In genomic region chr3:129118745-129119144, GRCh38 we compare ENCODE assay signal across 11 cellular contexts. TPM values are rescaled to one million over a fixed set of nuclear protein-coding genes. Genes with fewer than 3 reads are reported as not detected.
DNase-seq lines count a peak whose midpoint lies in the region; ATAC-seq and TF ChIP-seq lines count a peak whose summit lies in the region.
"Had no signal": no experiment of that assay in that cellular context is flagged by ENCODE, and none has a peak within 500 bp of the region (broad histone marks: within the 10 kb centered on the region; RNA-seq: fewer than 3 reads in every experiment).

No MANE protein-coding gene starts in this region.

- no TSS peak for BruUV-seq in PC-3 (replicated peaks; lab: Mats Ljungman, UMichigan)

- no peaks in the 10 kb centered on the region for H3K27me3 Mint-ChIP-seq in activated naive CD8-positive, alpha-beta T cell
- H3K27me3 Mint-ChIP-seq: memory B cell had no signal

- POLR2A ChIA-PET in PC-3 (lab: Charles Lee; ENCODE audit: unreplicated experiment): interaction anchor here (0.6 kb wide), 1 partner anchor 135 kb away, joined by 3 read pairs; no protein-coding TSS in a partner anchor

- H3K27me3 ChIP-seq in ACC112 (ENCODE audit: insufficient read depth, low read length) (no peaks in the 10 kb centered on the region), PC-3 (ENCODE audit: low read length) (no peaks in the 10 kb centered on the region), lower lobe of right lung (ENCODE audit: low read depth) (no peaks in the 10 kb centered on the region), SJCRH30 (no peaks in the 10 kb centered on the region), osteoblast (ENCODE audit: insufficient read depth, low read length) (no peaks in the 10 kb centered on the region)
- H3K27me3 ChIP-seq: dorsolateral prefrontal cortex had no signal

- H3K4me2 ChIP-seq in PC-3 (ENCODE audit: low read length) (peak overlapping the region; percentile 87), osteoblast (ENCODE audit: insufficient read depth, low read length) (no peak overlapping the region)

- TF ChIP-seq CTCF in PC-3 (conservative IDR thresholded peaks at IDR 0.05; ENCODE audit: low read depth, low read length) (no peak), lower lobe of right lung (IDR thresholded peaks at IDR 0.05) (no peak), osteoblast (IDR thresholded peaks at IDR 0.05; ENCODE audit: extremely low read depth, low read depth, low read length) (no peak)

- H2AFZ ChIP-seq in ACC112 (ENCODE audit: low read length, unreplicated experiment) (no peak overlapping the region), PC-3 (ENCODE audit: low read length) (no peak overlapping the region), osteoblast (ENCODE audit: low read length) (no peak overlapping the region)

- peaks cover 12% of the 10 kb centered on the region for H3K36me3 Mint-ChIP-seq in activated naive CD8-positive, alpha-beta T cell

- 0 out of 2 replicates have a peak overlapping the region, but pooled peaks have one; percentile 91 for H3K4me3 ChIP-seq in ACC112 (ENCODE audit: low read depth, low read length)
- peak overlapping the region; percentile 75; the same call in 1 of the 2 replicates for H3K4me3 ChIP-seq in PC-3 (ENCODE audit: low read length)
- H3K4me3 ChIP-seq in lower lobe of right lung: peak overlapping the region; percentile 89
- H3K4me3 ChIP-seq in SJCRH30: no peak overlapping the region
- no peak overlapping the region for H3K4me3 ChIP-seq in osteoblast (ENCODE audit: insufficient read depth, low read length)

- H3F3A ChIP-seq in PC-3 (ENCODE audit: low read length, unreplicated experiment): no peaks in the 10 kb centered on the region

- H3K27ac Mint-ChIP-seq in activated naive CD8-positive, alpha-beta T cell: peak overlapping the region; percentile 100
- H3K27ac Mint-ChIP-seq: memory B cell had no signal

- H3K9me3 Mint-ChIP-seq in activated naive CD8-positive, alpha-beta T cell (ENCODE audit: low read depth): no peaks in the 10 kb centered on the region
- H3K9me3 Mint-ChIP-seq: memory B cell had no signal

- no peaks in the 10 kb centered on the region for H3K9me2 ChIP-seq in PC-3 (replicated peaks; ENCODE audit: low read length)

- CTCF ChIA-PET in PC-3 (lab: Charles Lee): no interaction called here

- H3K9me3 ChIP-seq in PC-3 (ENCODE audit: low read length) (no peaks in the 10 kb centered on the region), lower lobe of right lung (no peaks in the 10 kb centered on the region), SJCRH30 (replicated peaks) (no peaks in the 10 kb centered on the region), osteoblast (ENCODE audit: low read depth, low read length) (no peaks in the 10 kb centered on the region)

- intact Hi-C loops in PC-3 (cut with micrococcal nuclease): no loop called here
- intact Hi-C loops in lower lobe of right lung (cut with DNase I): no loop called here

- H3K4me1 Mint-ChIP-seq in activated naive CD8-positive, alpha-beta T cell (ENCODE audit: low read depth): peaks cover 60% of the 10 kb centered on the region

- H4K20me1 ChIP-seq in PC-3 (ENCODE audit: low read length): no peaks in the 10 kb centered on the region
- H4K20me1 ChIP-seq in osteoblast (ENCODE audit: insufficient read depth, low read length): peaks cover 35% of the 10 kb centered on the region

- peaks cover 54% of the 10 kb centered on the region for H3K79me2 ChIP-seq in ACC112 (ENCODE audit: control insufficient read depth, insufficient read depth, low read length, unreplicated experiment)
- H3K79me2 ChIP-seq in PC-3 (ENCODE audit: low read length): peaks cover 39% of the 10 kb centered on the region
- H3K79me2 ChIP-seq in osteoblast (ENCODE audit: insufficient read depth, low read length): peaks cover 61% of the 10 kb centered on the region

- H3K4me3 Mint-ChIP-seq in activated naive CD8-positive, alpha-beta T cell: peak overlapping the region; percentile 96

- DNase-seq in PC-3 (no peak), lower lobe of right lung (no peak), inferior parietal cortex (ENCODE audit: extremely low spot score) (no peak), SJCRH30 (no peak), osteoblast (ENCODE audit: insufficient read length, low spot score, missing footprints) (no peak)
- DNase-seq: NCI-H2081 treated with DMSO at 0.1 percent for 48 hours had no signal

- H3K4me1 ChIP-seq in ACC112 (ENCODE audit: control insufficient read depth, insufficient read depth, low read length, unreplicated experiment) (peaks cover 20% of the 10 kb centered on the region), PC-3 (ENCODE audit: insufficient read depth, low read length) (peaks cover 16% of the 10 kb centered on the region), lower lobe of right lung (peaks cover 64% of the 10 kb centered on the region), SJCRH30 (peaks cover 5% of the 10 kb centered on the region; the same call in 1 of the 2 replicates), osteoblast (ENCODE audit: insufficient read depth, low read length) (peaks cover 21% of the 10 kb centered on the region)

- H3K36me3 ChIP-seq in ACC112 (ENCODE audit: insufficient read depth, low read length) (0 out of 2 replicates have a peak, but pooled peaks cover 6% of the 10 kb centered on the region), PC-3 (ENCODE audit: low read depth, low read length) (no peaks in the 10 kb centered on the region), lower lobe of right lung (peaks cover 15% of the 10 kb centered on the region), SJCRH30 (no peaks in the 10 kb centered on the region), osteoblast (ENCODE audit: insufficient read depth, low read length) (peaks cover 19% of the 10 kb centered on the region)

- H3K27ac ChIP-seq in ACC112 (ENCODE audit: low read depth, low read length) (no peak overlapping the region), PC-3 (ENCODE audit: low read length) (no peak overlapping the region), lower lobe of right lung (peak overlapping the region; percentile 95), SJCRH30 (no peak overlapping the region), osteoblast (ENCODE audit: low read depth, low read length) (no peak overlapping the region)

- no peak overlapping the region for H3K9ac ChIP-seq in PC-3 (ENCODE audit: low read length)

- ATAC-seq in PC-3 (no peak), lower lobe of right lung (no peak), HG02870 (IDR thresholded peaks at IDR 0.05; ENCODE audit: unreplicated experiment) (no peak)

RNA-seq across cellular contexts. Expression of gene RAB43, which starts 2.9 kb away (rescaled TPM):
- total RNA-seq in PC-3 (2014; rRNA removed) (22.4 and 26.6 TPM in 2 replicates), lower lobe of right lung (29.9 TPM), osteoblast (13.4 and 14.1 TPM in 2 replicates)
- 2.5 and 2.9 TPM in 2 replicates for total RNA-seq in SJCRH30 (2014; rRNA removed; shearing (Covaris generic))

RNA-seq across cellular contexts. Expression of gene ISY1, which starts 42.1 kb away (rescaled TPM):
- total RNA-seq in PC-3 (2014; rRNA removed) (17.1 and 18.1 TPM in 2 replicates), lower lobe of right lung (31.0 TPM), osteoblast (29.0 and 31.8 TPM in 2 replicates)
- 45.4 and 48.8 TPM in 2 replicates for total RNA-seq in SJCRH30 (2014; rRNA removed; shearing (Covaris generic))

RNA-seq across cellular contexts. Expression of gene GP9, which starts 58.2 kb away (rescaled TPM):
- total RNA-seq in PC-3 (2014; rRNA removed): not detected in 2 replicates
- total RNA-seq in lower lobe of right lung: 2.6 TPM
- not detected in 2 replicates for total RNA-seq in SJCRH30 (2014; rRNA removed; shearing (Covaris generic))
- not detected in 2 replicates for total RNA-seq in osteoblast

Comparison
In these comparisons a context has a peak if more than half of its experiments do, and no peak if none do; other contexts are left out.
1. H3K4me3 ChIP-seq: peak in ACC112 (single experiment), PC-3 (single experiment) and lower lobe of right lung (single experiment); none in SJCRH30 (single experiment) and osteoblast (single experiment).